Comparison of ENCODE assay signal across 18 cellular contexts in genomic region chr4:101911616-101912015, GRCh38.
A peak's percentile ranks its signal among the peaks of the same experiment; 100 is the strongest.
DNase-seq lines count a peak whose midpoint lies in the region; ATAC-seq lines count a peak whose summit lies in the region.
"Had no signal": no experiment of that assay in that cellular context is flagged by ENCODE, and none has a peak within 500 bp of the region (broad histone marks: within the 10 kb centered on the region; RNA-seq: fewer than 3 reads in every experiment).

No MANE protein-coding gene starts in this region.

- no peak for ATAC-seq in left cardiac atrium
- ATAC-seq: A549; CD8-positive, alpha-beta T cell; GM23338 had no signal

- DNase-seq in DMS 273 (lab: John Stamatoyannopoulos, UW; ENCODE audit: unreplicated experiment) (peak; percentile 38), DMS 273 treated with DMSO at 0.1 percent for 48 hours (lab: John Stamatoyannopoulos, UW) (no peak), G401 (ENCODE audit: low spot score) (peak; percentile 67), NCI-H446 treated with DMSO at 0.1 percent for 48 hours (lab: John Stamatoyannopoulos, UW) (peak; percentile 66), cerebellar cortex (ENCODE audit: low spot score) (peak; percentile 60), left cardiac atrium (no peak), HuH-7 (ENCODE audit: low spot score) (no peak), cortex of kidney (lab: John Stamatoyannopoulos, UW) (no peak)
- DNase-seq: AML-193; CD8-positive, alpha-beta T cell; COR-L47; DMS153; DMS79; GF-D8; HCEC 1CT; IMR-90 had no signal

- in situ Hi-C loops in G401 (cut with HindIII; ENCODE audit: low sequenced_read_pairs): no loop called here

- intact Hi-C loops in left cardiac atrium (cut with DNase I): no loop called here

Comparison
In these comparisons a context has a peak if more than half of its experiments do, and no peak if none do; other contexts are left out.
1. DNase-seq: peak in DMS 273 (single experiment), G401 (single experiment), NCI-H446 treated with DMSO at 0.1 percent for 48 hours (single experiment) and cerebellar cortex (single experiment); none in DMS 273 treated with DMSO at 0.1 percent for 48 hours (single experiment), left cardiac atrium (single experiment), HuH-7 (single experiment) and cortex of kidney (single experiment).